In the genomic region with DNA sequence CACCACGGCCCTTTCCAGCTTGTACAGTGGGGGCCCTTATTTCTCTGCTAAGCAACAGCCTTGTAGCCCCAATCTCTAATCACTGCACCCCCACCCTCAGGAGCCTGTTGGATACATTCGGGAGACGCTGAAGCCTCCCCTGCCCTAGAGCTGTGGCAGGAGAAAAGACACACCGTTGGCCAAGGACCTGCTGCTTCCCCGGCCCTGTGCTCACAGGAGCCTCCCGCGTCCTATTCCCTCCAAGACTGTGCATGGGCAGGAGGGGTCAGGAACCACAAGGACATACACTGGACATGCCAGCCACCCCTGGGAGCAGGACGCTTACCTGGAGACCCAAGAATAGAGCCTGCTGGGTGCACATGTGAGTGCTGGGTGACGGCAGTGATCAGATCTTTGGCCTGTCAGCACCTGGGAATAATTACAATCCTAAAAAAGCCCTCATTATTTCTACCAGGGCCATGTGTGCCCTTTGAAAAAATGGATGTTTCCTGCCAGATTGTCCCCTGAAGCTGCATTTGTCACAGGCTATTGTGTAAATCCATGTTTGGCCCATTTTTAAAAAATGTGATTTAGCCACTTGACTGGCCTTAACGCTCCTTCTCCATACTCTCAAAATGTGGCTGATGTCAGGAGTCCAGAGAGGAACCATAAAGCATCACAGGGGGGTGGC, we compare ENCODE assay signal across 21 cellular contexts.
"Had no signal": no experiment of that assay in that cellular context is flagged by ENCODE, and none has a peak within 500 bp of the region (broad histone marks: within the 10 kb centered on the region; RNA-seq: fewer than 3 reads in every experiment).

No MANE protein-coding gene starts in this region.

- H3K36me3 Mint-ChIP-seq: T-cell had no signal

- H3K36me3 ChIP-seq: MG63, SJCRH30 had no signal

- H3K27me3 ChIP-seq: MG63 had no signal

- H3K27ac ChIP-seq: RWPE1, SJCRH30 had no signal

- H3K27ac Mint-ChIP-seq: T-cell had no signal

- H3K4me1 ChIP-seq: SJCRH30 had no signal

- DNase-seq: IMR-90; Karpas-422; KG1; MG63; NCI-H1092 treated with DMSO at 0.1 percent for 48 hours; NCI-H1436; NCI-H187; NCI-H2029; NCI-H2081 treated with DMSO at 0.1 percent for 48 hours; NCI-H2171; NCI-H226; NCI-H446; NCI-H510A; NCI-H748 treated with DMSO at 0.1 percent for 48 hours; NK-92 treated with Interleukin-12 subunit alpha and Interleukin-12 subunit beta, amount 100 ng/mL, for 24 hours; PC-3; SHP77 treated with DMSO at 0.1 percent for 48 hours; SJCRH30; SW 1271; T-cell had no signal

- H3K9me3 ChIP-seq: MG63, SJCRH30 had no signal

- H3K4me3 ChIP-seq: MG63, SJCRH30 had no signal

- H3K4me3 Mint-ChIP-seq: T-cell had no signal
